8 cellular contexts compared by ENCODE assay signal in genomic region chr10:85603167-85603940, GRCh38.
"Had no signal": no experiment of that assay in that cellular context is flagged by ENCODE, and none has a peak within 500 bp of the region (broad histone marks: within the 10 kb centered on the region; RNA-seq: fewer than 3 reads in every experiment).

No MANE protein-coding gene starts in this region.

- DNase-seq: activated effector memory CD4-positive, alpha-beta T cell treated with Interleukin-2 at 50 U/mL for 16 hours; activated T-cell treated with anti-CD3 and anti-CD28 coated beads for 4 hours; amygdala; foreskin melanocyte; mesendoderm; tibial artery had no signal

- H3K9me3 ChIP-seq: tibial artery had no signal

- H3K27me3 ChIP-seq: neural progenitor cell, tibial artery had no signal

- H3K4me1 ChIP-seq: neural progenitor cell, tibial artery had no signal

- H3K4me3 ChIP-seq: neural progenitor cell, skin epidermis, tibial artery had no signal

- H3K27ac ChIP-seq: neural progenitor cell, skin epidermis, tibial artery had no signal

- H3K36me3 ChIP-seq: neural progenitor cell had no signal
